ENCODE assay signal across 1 cellular context in the genomic region with DNA sequence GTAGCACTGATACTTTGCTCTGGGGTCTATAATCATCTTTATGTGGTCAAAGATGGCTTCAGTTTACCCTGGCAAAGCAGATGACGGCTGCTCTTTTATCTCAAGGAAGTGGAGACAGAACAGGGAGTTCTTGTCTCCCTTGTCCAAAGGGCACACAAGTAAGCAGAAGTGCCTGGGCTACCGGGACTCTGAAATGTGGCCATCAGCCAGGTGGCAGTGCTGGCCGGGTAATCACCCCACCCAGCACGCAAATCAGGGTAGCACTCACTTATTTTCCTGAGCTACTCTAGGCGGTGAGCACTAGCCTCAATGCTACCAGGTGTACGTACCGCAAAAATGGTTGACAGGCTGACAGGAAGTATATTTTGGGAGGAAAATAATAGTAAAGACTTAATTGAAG.
TF ChIP-seq lines count a peak whose summit lies in the region.

No MANE protein-coding gene starts in this region.

TF ChIP-seq in IMR-90, 13 proteins besides CTCF, POLR2A, EP300 and RAD21 (continued from another document):
- no peak for TF ChIP-seq RCOR1 (IDR thresholded peaks at IDR 0.05; ENCODE audit: insufficient replicate concordance, low read length)
- TF ChIP-seq CHD1 (IDR thresholded peaks at IDR 0.05; ENCODE audit: low read depth, low read length): no peak
- no peak for TF ChIP-seq RFX5 (IDR thresholded peaks at IDR 0.05; ENCODE audit: low read depth, low read length)
